ENCODE assay signal across 1 cellular context in genomic region chr17:79023886-79024771, GRCh38.
TF ChIP-seq lines count a peak whose summit lies in the region.

A gene with protein sequence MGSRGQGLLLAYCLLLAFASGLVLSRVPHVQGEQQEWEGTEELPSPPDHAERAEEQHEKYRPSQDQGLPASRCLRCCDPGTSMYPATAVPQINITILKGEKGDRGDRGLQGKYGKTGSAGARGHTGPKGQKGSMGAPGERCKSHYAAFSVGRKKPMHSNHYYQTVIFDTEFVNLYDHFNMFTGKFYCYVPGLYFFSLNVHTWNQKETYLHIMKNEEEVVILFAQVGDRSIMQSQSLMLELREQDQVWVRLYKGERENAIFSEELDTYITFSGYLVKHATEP (plus strand): TSS chr17:79024169. CDS start chr17:79043969, 19,800 bp downstream.

TF ChIP-seq in SK-N-SH treated with all-trans-retinoic acid at 6 μM for 48 hours, 23 proteins besides CTCF, POLR2A, EP300 and RAD21 (continued from another document):
- TF ChIP-seq CSRNP3 (CRISPR knock-in tag; IDR thresholded peaks at IDR 0.05) = no peak
- TF ChIP-seq GLIS3 (CRISPR knock-in tag; IDR thresholded peaks at IDR 0.05) = no peak
- no peak for TF ChIP-seq ARNTL (CRISPR knock-in tag; IDR thresholded peaks at IDR 0.05; ENCODE audit: borderline replicate concordance, low read depth)
- TF ChIP-seq ESRRG (CRISPR knock-in tag; IDR thresholded peaks at IDR 0.05) = no peak
- TF ChIP-seq ZFP3 (CRISPR knock-in tag; IDR thresholded peaks at IDR 0.05) = 0 out of 2 replicates have a peak, but pooled peaks have one; percentile 23
